Comparison of ENCODE assay signal across 8 cellular contexts in genomic region chr12:12645485-12645884, GRCh38.
DNase-seq lines count a peak whose midpoint lies in the region; ATAC-seq and TF ChIP-seq lines count a peak whose summit lies in the region.

No MANE protein-coding gene starts in this region.

- TF ChIP-seq CTCF in choroid plexus epithelial cell (conservative IDR thresholded peaks at IDR 0.05; ENCODE audit: low read depth, low read length) = peak; percentile 67
- peak; percentile 15 for TF ChIP-seq CTCF in neutrophil (IDR thresholded peaks at IDR 0.05)

- peak; percentile 56 for ATAC-seq in HG02642 (IDR thresholded peaks at IDR 0.05; ENCODE audit: poor library complexity, unreplicated experiment)

- H3K9me3 ChIP-seq in neutrophil = peaks cover 12% of the 10 kb centered on the region

- no peak overlapping the region for H3K27ac ChIP-seq in neutrophil

- no peaks in the 10 kb centered on the region for H3K27me3 ChIP-seq in neutrophil

- peak; percentile 3 for DNase-seq in NOMO-1 treated with DMSO at 0.1 percent for 48 hours (lab: John Stamatoyannopoulos, UW; ENCODE audit: unreplicated experiment)
- DNase-seq in NOMO-1 treated with dmso at 0.1 percent for 144 hours (lab: John Stamatoyannopoulos, UW; ENCODE audit: unreplicated experiment) = no peak
- DNase-seq in SW 1271 (lab: John Stamatoyannopoulos, UW) = peak; percentile 17 to 37
- DNase-seq in choroid plexus epithelial cell (ENCODE audit: low read depth) = peak; percentile 61
- no peak for DNase-seq in NCI-H1048 (lab: John Stamatoyannopoulos, UW)
- no peak for DNase-seq in NCI-H1105 (lab: John Stamatoyannopoulos, UW)

- H3K4me3 ChIP-seq in choroid plexus epithelial cell (ENCODE audit: low read depth, low read length) (no peak overlapping the region), neutrophil (ENCODE audit: low read depth in 1 of 2, low read length in 1 of 2) (no peak overlapping the region)

- H3K36me3 ChIP-seq in neutrophil = peaks cover 27% of the 10 kb centered on the region

- no peaks in the 10 kb centered on the region for H3K4me1 ChIP-seq in neutrophil (ENCODE audit: control insufficient read depth in 1 of 2, insufficient read depth in 1 of 2, low read depth in 1 of 2, low read length in 1 of 2)

Comparison
In these comparisons a context has a peak if more than half of its experiments do, and no peak if none do; other contexts are left out.
1. DNase-seq: peak in NOMO-1 treated with DMSO at 0.1 percent for 48 hours (single experiment), SW 1271 (2 of 2) and choroid plexus epithelial cell (single experiment); none in NOMO-1 treated with dmso at 0.1 percent for 144 hours (single experiment), NCI-H1048 (single experiment) and NCI-H1105 (single experiment).